ENCODE assay signal across 23 cellular contexts in the genomic region with DNA sequence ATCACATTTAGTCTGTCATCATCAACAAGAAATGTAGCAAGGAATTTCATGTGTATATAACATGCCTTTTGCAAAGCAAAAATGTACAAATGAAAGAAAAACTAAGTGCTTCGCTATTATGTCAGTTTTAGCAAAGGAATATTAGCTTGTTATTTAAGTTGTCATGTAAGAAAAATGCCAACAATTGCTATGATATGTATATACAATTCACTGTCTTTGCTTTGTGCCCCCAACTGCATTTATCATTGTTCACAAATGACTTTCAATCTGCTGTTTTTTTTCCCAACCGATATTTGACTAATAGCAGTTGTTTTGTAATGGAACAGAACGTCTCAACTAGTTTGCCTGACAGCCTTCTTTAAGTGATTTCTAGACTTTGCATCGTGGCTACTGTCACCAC.
"Had no signal": no experiment of that assay in that cellular context is flagged by ENCODE, and none has a peak within 500 bp of the region (broad histone marks: within the 10 kb centered on the region; RNA-seq: fewer than 3 reads in every experiment).

No MANE protein-coding gene starts in this region.

- H3K4me3 ChIP-seq: colonic mucosa, coronary artery, dorsolateral prefrontal cortex, esophagus muscularis mucosa, esophagus squamous epithelium, gastrocnemius medialis, gastroesophageal sphincter, heart left ventricle, heart right ventricle had no signal

- ATAC-seq: effector memory CD8-positive, alpha-beta T cell; esophagus mucosa; foreskin keratinocyte; gastrocnemius medialis; gastroesophageal sphincter; heart left ventricle; heart right ventricle had no signal

- DNase-seq: colonic mucosa; cortex of kidney; dermis blood vessel endothelial cell; dorsolateral prefrontal cortex; effector CD4-positive, alpha-beta T cell; effector CD8-positive, alpha-beta T cell; effector memory CD4-positive, alpha-beta T cell; effector memory CD8-positive, alpha-beta T cell; endodermal cell; esophagus squamous epithelium; foreskin fibroblast; foreskin keratinocyte; foreskin melanocyte; gastrocnemius medialis; glutamatergic neuron; head of caudate nucleus; heart left ventricle; heart right ventricle had no signal

- H3K9me3 ChIP-seq: colonic mucosa, esophagus muscularis mucosa, esophagus squamous epithelium, gastrocnemius medialis, gastroesophageal sphincter, heart right ventricle had no signal

- H3K36me3 ChIP-seq: colonic mucosa, esophagus muscularis mucosa, esophagus squamous epithelium, gastrocnemius medialis, gastroesophageal sphincter, heart left ventricle, heart right ventricle had no signal

- H3K27ac ChIP-seq: colonic mucosa, coronary artery, dorsolateral prefrontal cortex, epithelial cell of prostate, esophagus muscularis mucosa, esophagus squamous epithelium, foreskin keratinocyte, gastrocnemius medialis, gastroesophageal sphincter, heart left ventricle, heart right ventricle had no signal

- H3K27me3 ChIP-seq: colonic mucosa, dorsolateral prefrontal cortex, esophagus muscularis mucosa, esophagus squamous epithelium, foreskin keratinocyte, gastrocnemius medialis, gastroesophageal sphincter, heart left ventricle, heart right ventricle had no signal

- H3K4me1 ChIP-seq: colonic mucosa, esophagus muscularis mucosa, esophagus squamous epithelium, foreskin keratinocyte, gastroesophageal sphincter, heart left ventricle, heart right ventricle had no signal
